In genomic region chr2:219308142-219309093, GRCh38 we compare ENCODE assay signal across 9 cellular contexts. TPM values are rescaled to one million over a fixed set of nuclear protein-coding genes. Genes with fewer than 3 reads are reported as not detected.
DNase-seq lines count a peak whose midpoint lies in the region; ATAC-seq, FAIRE-seq and TF ChIP-seq lines count a peak whose summit lies in the region.
"Had no signal": no experiment of that assay in that cellular context is flagged by ENCODE, and none has a peak within 500 bp of the region (broad histone marks: within the 10 kb centered on the region; RNA-seq: fewer than 3 reads in every experiment).

No MANE protein-coding gene starts in this region.

- intact Hi-C loops in natural killer cell (cut with micrococcal nuclease) = no loop called here
- intact Hi-C loops in testis (cut with DNase I; ENCODE audit: low total_unique reads) = no loop called here

- WGBS in testis, 2 donors = 1 to 3% methylated on average over 22 to 45 of the region's 45 CpGs

- no peaks in the 10 kb centered on the region for H3K27me3 ChIP-seq in testis

- no peaks in the 10 kb centered on the region for H3K36me3 ChIP-seq in testis (ENCODE audit: low read depth, missing control alignments)

- H3K27ac ChIP-seq in testis = no peak overlapping the region

- H3K4me1 Mint-ChIP-seq in natural killer cell = no peaks in the 10 kb centered on the region

- H3K4me3 ChIP-seq in epithelial cell of proximal tubule (ENCODE audit: low read depth, low read length) = peak overlapping the region; percentile 33
- peak overlapping the region in 1 of 2 donors; percentile 17 for H3K4me3 ChIP-seq in testis

- H3K9me3 Mint-ChIP-seq in natural killer cell = no peaks in the 10 kb centered on the region

- no peak overlapping the region for H3K4me3 Mint-ChIP-seq in natural killer cell

- no peaks in the 10 kb centered on the region for H3K9me3 ChIP-seq in testis

- TF ChIP-seq CTCF in GM20000 (IDR thresholded peaks at IDR 0.05; ENCODE audit: extremely low read depth, missing control alignments) = no peak
- TF ChIP-seq CTCF in epithelial cell of proximal tubule (conservative IDR thresholded peaks at IDR 0.05; ENCODE audit: low read depth, low read length) = no peak
- TF ChIP-seq CTCF in natural killer cell (IDR thresholded peaks at IDR 0.05) = no peak
- TF ChIP-seq CTCF in testis (IDR thresholded peaks at IDR 0.05) = no peak
- TF ChIP-seq CTCF in D721Med (IDR thresholded peaks at IDR 0.05; ENCODE audit: insufficient read depth, missing control alignments) = no peak

- no peaks in the 10 kb centered on the region for H3K4me1 ChIP-seq in testis

- peak; percentile 77 for DNase-seq in A172 (ENCODE audit: low spot score)
- peak; percentile 89 for DNase-seq in GM20000 (ENCODE audit: low spot score)
- peak; percentile 60 to 61 for DNase-seq in NOMO-1 (lab: John Stamatoyannopoulos, UW; ENCODE audit: unreplicated experiment in 2 of 2)
- peak; percentile 59 for DNase-seq in activated T-cell treated with anti-CD3 and anti-CD28 coated beads for 1 hour (ENCODE audit: low read depth)
- no peak for DNase-seq in epithelial cell of proximal tubule (ENCODE audit: low read depth)
- DNase-seq in natural killer cell = peak; percentile 67
- DNase-seq in testis = peak; percentile 76
- DNase-seq in D721Med (ENCODE audit: insufficient read length, low spot score) = no peak

- no peak for TF ChIP-seq POLR2A in testis (IDR thresholded peaks at IDR 0.05)

- ATAC-seq in natural killer cell = peak; percentile 75 to 93 (median 90)

- no peak overlapping the region for H3K27ac Mint-ChIP-seq in natural killer cell

- no peaks in the 10 kb centered on the region for H3K36me3 Mint-ChIP-seq in natural killer cell

- FAIRE-seq in D721Med (lab: Jason Lieb, UNC) = no peak

- H3K27me3 Mint-ChIP-seq in natural killer cell (ENCODE audit: low read depth in 2 of 2) = peaks cover 44% of the 10 kb centered on the region in 2 donors

RNA-seq across cellular contexts. Expression of gene PTPRN, which starts 0.8 kb away (rescaled TPM):
- 19.3 and 31.5 TPM in 2 replicates for total RNA-seq in A172 (2014; rRNA removed; shearing (Covaris generic))
- total RNA-seq in epithelial cell of proximal tubule (0.75 and 1.0 TPM in 2 replicates), natural killer cell (under 1 TPM in 2 of 3 donors, not detected in 1; 0.23 to 0.35 TPM), testis (1 to 10 TPM; 3.5 to 6.0 TPM)
- polyA plus RNA-seq in testis (ENCODE audit: insufficient read depth, low read depth, low replicate concordance) = 1.7 TPM

RNA-seq across cellular contexts. Expression of gene RESP18, which starts 24.1 kb away (rescaled TPM):
- total RNA-seq in A172 (2014; rRNA removed; shearing (Covaris generic)) = not detected in 2 replicates
- total RNA-seq in epithelial cell of proximal tubule (not detected in 2 replicates), natural killer cell (not detected), testis (under 1 TPM in 1 of 2 donors, not detected in 1; 0.71 TPM)
- polyA plus RNA-seq in testis (ENCODE audit: insufficient read depth, low read depth, low replicate concordance) = 1.4 TPM
- total RNA-seq: glomerular endothelial cell had no signal

RNA-seq across cellular contexts. Expression of gene DNAJB2, which starts 29.3 kb away (rescaled TPM):
- 27.5 and 40.7 TPM in 2 replicates for total RNA-seq in A172 (2014; rRNA removed; shearing (Covaris generic))
- total RNA-seq in epithelial cell of proximal tubule = 31.8 and 54.8 TPM in 2 replicates
- 100 to 1,000 TPM in 1 of 3 donors, 10 to 100 TPM in 2; 70.3 to 108 (median 98.3) TPM for total RNA-seq in natural killer cell
- 100 to 1,000 TPM; 139 to 149 TPM for total RNA-seq in testis
- 152 TPM for polyA plus RNA-seq in testis (ENCODE audit: insufficient read depth, low read depth, low replicate concordance)

RNA-seq across cellular contexts. Expression of gene TUBA4A, which starts 54.7 kb away (rescaled TPM):
- 106 and 115 TPM in 2 replicates for total RNA-seq in A172 (2014; rRNA removed; shearing (Covaris generic))
- total RNA-seq in epithelial cell of proximal tubule (191 and 196 TPM in 2 replicates), natural killer cell (100 to 1,000 TPM; 145 to 188 (median 146) TPM), testis (10 to 100 TPM; 27.0 to 47.6 TPM)
- polyA plus RNA-seq in testis (ENCODE audit: insufficient read depth, low read depth, low replicate concordance) = 90.0 TPM

RNA-seq across cellular contexts. Expression of gene TUBA4B, which starts 55.4 kb away (rescaled TPM):
- total RNA-seq in A172 (2014; rRNA removed; shearing (Covaris generic)) = not detected in 2 replicates
- total RNA-seq in epithelial cell of proximal tubule (0.52 TPM in 1 of 2 replicates, not detected in the other), natural killer cell (not detected), testis (under 1 TPM in 1 of 2 donors, not detected in 1; 0.25 TPM)
- polyA plus RNA-seq in testis (ENCODE audit: insufficient read depth, low read depth, low replicate concordance) = 1.6 TPM
- total RNA-seq: glomerular endothelial cell had no signal

Comparison
In these comparisons a context has a peak if more than half of its experiments do, and no peak if none do; other contexts are left out.
1. DNase-seq: peak in A172 (single experiment), GM20000 (single experiment), NOMO-1 (2 of 2), activated T-cell treated with anti-CD3 and anti-CD28 coated beads for 1 hour (single experiment), natural killer cell (single experiment) and testis (single experiment); none in epithelial cell of proximal tubule (single experiment) and D721Med (single experiment).